Comparison of ENCODE assay signal across 8 cellular contexts in genomic region chr9:136545065-136545965, GRCh38. TPM values are rescaled to one million over a fixed set of nuclear protein-coding genes. Genes with fewer than 3 reads are reported as not detected.
A peak's percentile ranks its signal among the peaks of the same experiment; 100 is the strongest.
DNase-seq lines count a peak whose midpoint lies in the region; ATAC-seq and TF ChIP-seq lines count a peak whose summit lies in the region.

No MANE protein-coding gene starts in this region.

- no peak for TF ChIP-seq CTCF in C4-2B (conservative IDR thresholded peaks at IDR 0.05)
- no peak for TF ChIP-seq CTCF in fibroblast of mammary gland (conservative IDR thresholded peaks at IDR 0.05; ENCODE audit: control insufficient read depth, insufficient read depth, low read depth, low read length)
- no peak for TF ChIP-seq CTCF in prostate gland (IDR thresholded peaks at IDR 0.05)

- peak overlapping the region; percentile 99 for H3K27ac ChIP-seq in C4-2B
- H3K27ac ChIP-seq in prostate gland = peak overlapping the region; percentile 90 to 95

- H3K9me3 ChIP-seq in prostate gland = no peaks in the 10 kb centered on the region

- H3K4me3 ChIP-seq in fibroblast of mammary gland (ENCODE audit: control insufficient read depth, low read depth, low read length) = peak overlapping the region; percentile 64
- peak overlapping the region; percentile 77 to 78 for H3K4me3 ChIP-seq in prostate gland

- ATAC-seq in GM21528 (IDR thresholded peaks at IDR 0.05; ENCODE audit: low FRiP score, unreplicated experiment) (peak; percentile 27), esophagus mucosa (no peak)

- TF ChIP-seq POLR2A in prostate gland (IDR thresholded peaks at IDR 0.05) = no peak

- DNase-seq in LHCN-M2 (ENCODE audit: low read depth) (peak; percentile 26), fibroblast of mammary gland (ENCODE audit: low read depth) (no peak), prostate gland (ENCODE audit: low spot score) (no peak), glomerular visceral epithelial cell (ENCODE audit: extremely low spot score) (no peak)
- DNase-seq in activated T-cell treated with anti-CD3 and anti-CD28 coated beads, Interleukin-2, amount 50 U/mL, for 1 hour = peak; percentile 67

- intact Hi-C loops in prostate gland (cut with DNase I) = loop anchor here (5.0 kb wide), 1 partner anchor 77 kb away; no protein-coding TSS in a partner anchor

- under 1% methylated on average over 71 of the region's 114 CpGs for WGBS in prostate gland

- H3K36me3 ChIP-seq in prostate gland = no peaks in the 10 kb centered on the region

- peaks cover 19% of the 10 kb centered on the region for H3K4me1 ChIP-seq in prostate gland (replicated peaks)

- H3K27me3 ChIP-seq in prostate gland (replicated peaks; ENCODE audit: insufficient read depth) = no peaks in the 10 kb centered on the region

RNA-seq across cellular contexts. Expression of gene NOTCH1, which starts 0.5 kb away (rescaled TPM):
- 9.1 and 10.8 TPM in 2 replicates for total RNA-seq in LHCN-M2 (2014; rRNA removed)
- 3.7 TPM for polyA plus RNA-seq in LHCN-M2 (2012)
- total RNA-seq in prostate gland = 10 to 100 TPM; 38.0 to 63.3 TPM
- 30.6 TPM for total RNA-seq in esophagus mucosa

Comparison
In these comparisons a context has a peak if more than half of its experiments do, and no peak if none do; other contexts are left out.
1. DNase-seq: peak in LHCN-M2 (single experiment) and activated T-cell treated with anti-CD3 and anti-CD28 coated beads, Interleukin-2, amount 50 U/mL, for 1 hour (single experiment); none in fibroblast of mammary gland (single experiment), prostate gland (single experiment) and glomerular visceral epithelial cell (single experiment).